14 cellular contexts compared by ENCODE assay signal in the genomic region with DNA sequence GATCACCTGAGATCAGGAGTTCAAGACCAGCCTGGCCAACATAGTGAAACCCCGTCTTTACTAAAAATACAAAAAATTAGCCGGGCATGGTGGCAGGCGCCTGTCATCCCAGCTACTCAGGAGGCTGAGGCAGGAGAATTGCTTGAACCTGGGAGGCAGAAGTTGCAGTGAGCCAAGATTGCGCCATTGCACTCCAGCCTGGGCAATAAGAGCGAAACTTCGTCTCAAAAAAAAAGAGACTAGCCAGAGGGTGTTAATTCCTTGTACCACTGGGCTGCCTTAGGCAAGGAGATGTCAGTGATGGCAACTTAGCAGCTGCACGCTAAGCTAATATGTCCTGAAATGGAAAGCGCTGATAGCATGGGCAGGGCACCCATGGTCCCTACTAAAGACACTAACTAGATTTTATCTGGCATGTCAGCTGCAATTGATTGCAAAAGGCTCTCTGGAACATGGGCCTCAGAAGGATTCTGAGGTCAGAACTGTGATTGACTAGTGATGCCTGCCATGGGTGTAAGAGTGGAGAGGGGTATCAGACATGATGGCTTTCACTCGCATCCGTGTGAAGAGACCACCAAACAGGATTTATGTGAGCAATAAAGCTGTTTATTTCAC. TPM values are rescaled to one million over a fixed set of nuclear protein-coding genes. Genes with fewer than 3 reads are reported as not detected.
"Had no signal": no experiment of that assay in that cellular context is flagged by ENCODE, and none has a peak within 500 bp of the region (broad histone marks: within the 10 kb centered on the region; RNA-seq: fewer than 3 reads in every experiment).

No MANE protein-coding gene starts in this region.

RNA-seq across cellular contexts. Expression of gene LDLRAD1, which starts 1.7 kb away (rescaled TPM):
- total RNA-seq: activated B cell treated with CpG ODN at 0.5 μM for 24 hours; activated CD4-positive, alpha-beta memory T cell treated with anti-CD3 and anti-CD28 coated beads, Interleukin-2, amount 10 ng/mL, durations not matched to agents 7 days and 5 days; activated CD8-positive, alpha-beta memory T cell treated with anti-CD3 and anti-CD28 coated beads for 36 hours; activated naive CD8-positive, alpha-beta T cell treated with anti-CD3 and anti-CD28 coated beads for 36 hours; activated T-cell treated with anti-CD3 and anti-CD28 coated beads, Interleukin-2, amount 50 U/mL, for 72 hours; activated T-helper 17 cell treated with anti-CD3 and anti-CD28 coated beads, Interleukin-2, amount 50 U/mL, for 72 hours; ascending aorta; cardiac muscle cell; chondrocyte; MCF 10A; RPMI7951; SJCRH30; T-cell; T-helper 17 cell had no signal
- polyA plus RNA-seq: cardiac muscle cell had no signal
